ENCODE assay signal across 1 cellular context in genomic region chr5:82976887-82977286, GRCh38.
TF ChIP-seq lines count a peak whose summit lies in the region.

No MANE protein-coding gene starts in this region.

TF ChIP-seq in HepG2, 621 proteins besides CTCF, POLR2A, EP300 and RAD21 (continued from another document):
- 0 out of 2 replicates have a peak, but pooled peaks have one; percentile 26 for TF ChIP-seq SRF (IDR thresholded peaks at IDR 0.05; ENCODE audit: low read depth, low read length)
- peak; percentile 42; the same call in 1 of the 2 replicates for TF ChIP-seq ARID4A (CRISPR knock-in tag; IDR thresholded peaks at IDR 0.05; ENCODE audit: borderline replicate concordance)
- TF ChIP-seq, protein P1, sequence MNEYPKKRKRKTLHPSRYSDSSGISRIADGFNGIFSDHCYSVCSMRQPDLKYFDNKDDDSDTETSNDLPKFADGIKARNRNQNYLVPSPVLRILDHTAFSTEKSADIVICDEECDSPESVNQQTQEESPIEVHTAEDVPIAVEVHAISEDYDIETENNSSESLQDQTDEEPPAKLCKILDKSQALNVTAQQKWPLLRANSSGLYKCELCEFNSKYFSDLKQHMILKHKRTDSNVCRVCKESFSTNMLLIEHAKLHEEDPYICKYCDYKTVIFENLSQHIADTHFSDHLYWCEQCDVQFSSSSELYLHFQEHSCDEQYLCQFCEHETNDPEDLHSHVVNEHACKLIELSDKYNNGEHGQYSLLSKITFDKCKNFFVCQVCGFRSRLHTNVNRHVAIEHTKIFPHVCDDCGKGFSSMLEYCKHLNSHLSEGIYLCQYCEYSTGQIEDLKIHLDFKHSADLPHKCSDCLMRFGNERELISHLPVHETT (CRISPR knock-in tag; conservative IDR thresholded peaks at IDR 0.05): 0 out of 2 replicates have a peak, but pooled peaks have one; percentile 45
- TF ChIP-seq LCORL (IDR thresholded peaks at IDR 0.05): peak; percentile 86
- peak; percentile 64 for TF ChIP-seq LCORL (CRISPR knock-in tag; IDR thresholded peaks at IDR 0.05)
- TF ChIP-seq ZNF264 (CRISPR knock-in tag; IDR thresholded peaks at IDR 0.05): peak; percentile 66; the same call in 1 of the 2 replicates
- peak; percentile 82 for TF ChIP-seq TBX2 (CRISPR knock-in tag; IDR thresholded peaks at IDR 0.05; ENCODE audit: borderline replicate concordance)
- TF ChIP-seq GATA4 (IDR thresholded peaks at IDR 0.05; ENCODE audit: borderline replicate concordance, low read depth): peak; percentile 89; the same call in 1 of the 2 replicates
- TF ChIP-seq POGZ (CRISPR knock-in tag; IDR thresholded peaks at IDR 0.05): peak; percentile 83
